Comparison of ENCODE assay signal across 8 cellular contexts in the genomic region with DNA sequence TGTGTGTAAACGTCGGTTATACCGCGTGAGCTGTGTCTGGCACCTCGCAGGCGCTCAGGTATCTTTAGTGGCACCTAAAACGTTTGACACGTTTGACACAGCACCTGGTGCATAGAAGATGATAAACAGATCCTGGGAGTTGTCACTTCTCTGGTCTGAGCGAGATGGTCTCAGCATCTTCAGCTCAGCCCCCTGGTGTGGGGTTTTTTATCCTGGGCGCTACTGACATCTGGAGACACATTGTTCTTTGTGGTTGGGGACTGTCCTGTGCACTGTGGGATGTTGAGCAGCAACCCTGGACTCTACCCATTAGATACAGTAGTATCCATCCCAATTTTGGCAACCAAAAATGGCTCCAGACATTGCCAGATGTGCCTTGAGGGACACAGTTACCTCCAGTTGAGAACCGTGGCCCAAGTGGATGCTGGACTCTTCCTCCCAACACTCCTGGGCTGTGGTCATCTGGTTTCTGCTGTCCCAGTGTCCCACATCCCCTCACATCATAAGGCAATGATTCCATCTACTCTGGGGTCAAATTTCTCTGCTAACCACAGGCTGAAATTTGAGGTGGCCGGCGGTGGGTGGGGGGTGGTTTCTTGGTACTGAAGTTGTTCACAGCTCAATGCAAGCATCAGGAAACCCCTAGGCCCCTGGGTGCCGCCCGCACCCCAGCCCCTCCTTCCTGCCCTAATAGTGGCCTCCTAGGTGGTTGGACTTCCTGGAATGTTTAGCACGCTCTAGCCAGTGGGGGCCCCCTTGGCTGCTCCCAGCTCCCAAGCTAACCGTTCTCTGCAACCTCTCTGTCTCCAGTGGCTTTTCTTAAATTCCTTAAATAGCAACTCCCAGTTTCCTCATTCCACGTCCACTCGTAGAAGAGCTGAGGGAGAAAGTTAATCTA.
DNase-seq lines count a peak whose midpoint lies in the region; ATAC-seq and TF ChIP-seq lines count a peak whose summit lies in the region.

No MANE protein-coding gene starts in this region.

- intact Hi-C loops in dorsolateral prefrontal cortex (cut with DNase I), result no loop called here

- no peaks in the 10 kb centered on the region for H3K9me3 ChIP-seq in lung (ENCODE audit: control insufficient read depth in 2 of 2, insufficient read depth in 1 of 2, low read length in 1 of 2)

- peaks cover 6 to 9% of the 10 kb centered on the region in 2 donors for H3K4me1 ChIP-seq in lung (ENCODE audit: control insufficient read depth in 2 of 2, insufficient read depth in 2 of 2, low read length in 2 of 2)

- DNase-seq in AG04449 (ENCODE audit: low read depth, low spot score) (peak; percentile 88), HL-60 (ENCODE audit: low read depth in 1 of 2, low spot score in 1 of 2) (peak; percentile 73 to 86), astrocyte of the cerebellum (ENCODE audit: low read depth) (peak; percentile 88), lung (ENCODE audit: low spot score) (peak; percentile 63), GM19240 (ENCODE audit: insufficient read length, low spot score) (no peak), NCI-H1417 treated with DMSO at 0.1 percent for 48 hours (lab: John Stamatoyannopoulos, UW) (no peak), dorsolateral prefrontal cortex (no peak)

- in situ Hi-C loops in astrocyte of the cerebellum (cut with HindIII; ENCODE audit: low sequenced_read_pairs), result no loop called here

- TF ChIP-seq CTCF in AG04449 (IDR thresholded peaks at IDR 0.05; ENCODE audit: insufficient read depth, low read length, missing control alignments), result peak; percentile 21
- no peak for TF ChIP-seq CTCF in HL-60 (IDR thresholded peaks at IDR 0.05; ENCODE audit: insufficient read depth, low read length)
- no peak for TF ChIP-seq CTCF in astrocyte of the cerebellum (IDR thresholded peaks at IDR 0.05; ENCODE audit: low read depth, low read length, missing control alignments)
- no peak for TF ChIP-seq CTCF in lung (IDR thresholded peaks at IDR 0.05; ENCODE audit: control extremely low read depth, extremely low read depth)
- no peak for TF ChIP-seq CTCF in dorsolateral prefrontal cortex (IDR thresholded peaks at IDR 0.05 in 54 of 56, conservative IDR thresholded peaks at IDR 0.05 in 2 of 56; ENCODE audit: low read depth in 1 of 56, partially characterized antibody in 56 of 56)

- ATAC-seq in lung (ENCODE audit: insufficient read depth, low FRiP score) (peak; percentile 30), HG03097 (IDR thresholded peaks at IDR 0.05; ENCODE audit: low FRiP score, unreplicated experiment) (no peak)

- CTCF ChIA-PET in AG04449 (lab: Yijun Ruan, JAX), result interaction anchor here (0.8 to 4.3 kb wide), 9 partner anchors 9 to 308 kb away, joined by 3 to 22 read pairs (median 3); no protein-coding TSS in a partner anchor

- H3K4me3 ChIP-seq in AG04449 (ENCODE audit: low read depth, low read length) (no peak overlapping the region), HL-60 (replicated peaks; ENCODE audit: insufficient read depth, low read length) (no peak overlapping the region), astrocyte of the cerebellum (ENCODE audit: low read depth, low read length) (no peak overlapping the region), lung (no peak overlapping the region), dorsolateral prefrontal cortex (no peak overlapping the region)

- H3K27me3 ChIP-seq in HL-60 (ENCODE audit: insufficient read depth, poor library complexity, severe bottlenecking) (no peaks in the 10 kb centered on the region), lung (ENCODE audit: control insufficient read depth, insufficient read depth) (no peaks in the 10 kb centered on the region), dorsolateral prefrontal cortex (no peaks in the 10 kb centered on the region)

- 42 to 61% methylated on average over 19 of the region's 19 CpGs for WGBS in lung, 2 donors

- peak overlapping the region; percentile 92 for H3K27ac ChIP-seq in HL-60 (replicated peaks)
- peak overlapping the region in 1 of 2 donors; percentile 59 for H3K27ac ChIP-seq in lung (ENCODE audit: low read depth in 1 of 2, low read length in 1 of 2)
- no peak overlapping the region for H3K27ac ChIP-seq in dorsolateral prefrontal cortex

- POLR2A ChIA-PET in AG04449 (lab: Yijun Ruan, JAX), result interaction anchor here (0.7 to 1.7 kb wide), 6 partner anchors 49 to 429 kb away, joined by 3 to 4 read pairs (median 3); partner anchors contain the start of gene CEP20

- H3K36me3 ChIP-seq in lung (ENCODE audit: control insufficient read depth in 2 of 2, insufficient read depth in 2 of 2, low read length in 2 of 2), result peaks cover 10 to 41% of the 10 kb centered on the region in 2 donors

Comparison
In these comparisons a context has a peak if more than half of its experiments do, and no peak if none do; other contexts are left out.
1. DNase-seq: peak in AG04449 (single experiment), HL-60 (2 of 2), astrocyte of the cerebellum (single experiment) and lung (single experiment); none in GM19240 (single experiment), NCI-H1417 treated with DMSO at 0.1 percent for 48 hours (single experiment) and dorsolateral prefrontal cortex (0 of 10).